ENCODE assay signal across 2 cellular contexts in genomic region chr9:105138306-105138801, GRCh38.
TF ChIP-seq lines count a peak whose summit lies in the region.

No MANE protein-coding gene starts in this region.

TF ChIP-seq in H1, 55 proteins besides CTCF, POLR2A, EP300 and RAD21 (continues in another document):
- TF ChIP-seq ATF2 (IDR thresholded peaks at IDR 0.05; ENCODE audit: low read length): peak; percentile 36; the same call in 1 of the 2 replicates
- TF ChIP-seq RFX5 (IDR thresholded peaks at IDR 0.05; ENCODE audit: borderline replicate concordance, low read depth, low read length): no peak
- peak; percentile 39; the same call in 1 of the 2 replicates for TF ChIP-seq MAFK (IDR thresholded peaks at IDR 0.05; ENCODE audit: low read depth, low read length)
- no peak for TF ChIP-seq KDM4A (IDR thresholded peaks at IDR 0.05; ENCODE audit: low read depth, low read length, severe bottlenecking)
- TF ChIP-seq YY1 (IDR thresholded peaks at IDR 0.05; ENCODE audit: low read depth, low read length): no peak
- TF ChIP-seq CHD2 (IDR thresholded peaks at IDR 0.05; ENCODE audit: low read length): no peak
- TF ChIP-seq SP1 (IDR thresholded peaks at IDR 0.05; ENCODE audit: low read depth, low read length): 0 out of 2 replicates have a peak, but pooled peaks have one; percentile 75
- peak; percentile 73; the same call in 1 of the 2 replicates for TF ChIP-seq RXRA (IDR thresholded peaks at IDR 0.05; ENCODE audit: insufficient read depth, low read depth, low read length)
- peak; percentile 35 for TF ChIP-seq ASH2L (IDR thresholded peaks at IDR 0.05; ENCODE audit: low read length)
- TF ChIP-seq MAX (IDR thresholded peaks at IDR 0.05): 0 out of 2 replicates have a peak, but pooled peaks have one; percentile 13
- peak; percentile 40 for TF ChIP-seq NANOG (IDR thresholded peaks at IDR 0.05; ENCODE audit: insufficient read depth, low read depth, low read length, poor library complexity, severe bottlenecking)
- TF ChIP-seq CHD1 (IDR thresholded peaks at IDR 0.05; ENCODE audit: low read depth, low read length): no peak
- no peak for TF ChIP-seq POLR2AphosphoS5 (IDR thresholded peaks at IDR 0.05; ENCODE audit: low read depth, low read length)
- TF ChIP-seq CREB1 (IDR thresholded peaks at IDR 0.05): 0 out of 2 replicates have a peak, but pooled peaks have one; percentile 24
- no peak for TF ChIP-seq TAF7 (optimal IDR thresholded peaks at IDR 0.05; ENCODE audit: borderline replicate concordance, low read depth, low read length)
- TF ChIP-seq SUZ12 (IDR thresholded peaks at IDR 0.05; ENCODE audit: low read length): no peak
- no peak; the same call in none of the 2 replicates for TF ChIP-seq TCF12 (IDR thresholded peaks at IDR 0.05; ENCODE audit: low read depth, low read length)
- 0 out of 2 replicates have a peak, but pooled peaks have one; percentile 21 for TF ChIP-seq SP4 (IDR thresholded peaks at IDR 0.05; ENCODE audit: low read length)
- no peak for TF ChIP-seq CBX8 (IDR thresholded peaks at IDR 0.05; ENCODE audit: borderline replicate concordance, low read depth, low read length)

TF ChIP-seq in HepG2, 621 proteins besides CTCF, POLR2A, EP300 and RAD21 (continues in another document):
- TF ChIP-seq HNF4G (IDR thresholded peaks at IDR 0.05; ENCODE audit: borderline replicate concordance, low read depth, low read length): no peak
- TF ChIP-seq HNF4G (CRISPR knock-in tag; IDR thresholded peaks at IDR 0.05; ENCODE audit: borderline replicate concordance, low read depth): no peak
- no peak for TF ChIP-seq ERF (CRISPR knock-in tag; IDR thresholded peaks at IDR 0.05)
- no peak for TF ChIP-seq MIXL1 (CRISPR knock-in tag; IDR thresholded peaks at IDR 0.05)
- no peak for TF ChIP-seq EHMT2 (IDR thresholded peaks at IDR 0.05; ENCODE audit: borderline replicate concordance, low read depth, low read length)
- TF ChIP-seq SOX13 (IDR thresholded peaks at IDR 0.05): no peak
- peak in 1 of 2 experiments; percentile 31; a peak in 2 of 4 replicates for TF ChIP-seq SOX13 (CRISPR knock-in tag; conservative IDR thresholded peaks at IDR 0.05 in 1 of 2, IDR thresholded peaks at IDR 0.05 in 1 of 2)
- TF ChIP-seq ZKSCAN8 (CRISPR knock-in tag; IDR thresholded peaks at IDR 0.05; ENCODE audit: borderline replicate concordance): no peak
- TF ChIP-seq NR2F2 (IDR thresholded peaks at IDR 0.05; ENCODE audit: borderline replicate concordance, low read depth): peak; percentile 79
- TF ChIP-seq, protein P1, sequence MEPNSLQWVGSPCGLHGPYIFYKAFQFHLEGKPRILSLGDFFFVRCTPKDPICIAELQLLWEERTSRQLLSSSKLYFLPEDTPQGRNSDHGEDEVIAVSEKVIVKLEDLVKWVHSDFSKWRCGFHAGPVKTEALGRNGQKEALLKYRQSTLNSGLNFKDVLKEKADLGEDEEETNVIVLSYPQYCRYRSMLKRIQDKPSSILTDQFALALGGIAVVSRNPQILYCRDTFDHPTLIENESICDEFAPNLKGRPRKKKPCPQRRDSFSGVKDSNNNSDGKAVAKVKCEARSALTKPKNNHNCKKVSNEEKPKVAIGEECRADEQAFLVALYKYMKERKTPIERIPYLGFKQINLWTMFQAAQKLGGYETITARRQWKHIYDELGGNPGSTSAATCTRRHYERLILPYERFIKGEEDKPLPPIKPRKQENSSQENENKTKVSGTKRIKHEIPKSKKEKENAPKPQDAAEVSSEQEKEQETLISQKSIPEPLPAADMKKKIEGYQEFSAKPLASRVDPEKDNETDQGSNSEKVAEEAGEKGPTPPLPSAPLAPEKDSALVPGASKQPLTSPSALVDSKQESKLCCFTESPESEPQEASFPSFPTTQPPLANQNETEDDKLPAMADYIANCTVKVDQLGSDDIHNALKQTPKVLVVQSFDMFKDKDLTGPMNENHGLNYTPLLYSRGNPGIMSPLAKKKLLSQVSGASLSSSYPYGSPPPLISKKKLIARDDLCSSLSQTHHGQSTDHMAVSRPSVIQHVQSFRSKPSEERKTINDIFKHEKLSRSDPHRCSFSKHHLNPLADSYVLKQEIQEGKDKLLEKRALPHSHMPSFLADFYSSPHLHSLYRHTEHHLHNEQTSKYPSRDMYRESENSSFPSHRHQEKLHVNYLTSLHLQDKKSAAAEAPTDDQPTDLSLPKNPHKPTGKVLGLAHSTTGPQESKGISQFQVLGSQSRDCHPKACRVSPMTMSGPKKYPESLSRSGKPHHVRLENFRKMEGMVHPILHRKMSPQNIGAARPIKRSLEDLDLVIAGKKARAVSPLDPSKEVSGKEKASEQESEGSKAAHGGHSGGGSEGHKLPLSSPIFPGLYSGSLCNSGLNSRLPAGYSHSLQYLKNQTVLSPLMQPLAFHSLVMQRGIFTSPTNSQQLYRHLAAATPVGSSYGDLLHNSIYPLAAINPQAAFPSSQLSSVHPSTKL (CRISPR knock-in tag; IDR thresholded peaks at IDR 0.05): peak; percentile 23; the same call in 1 of the 2 replicates
- TF ChIP-seq PPARG (CRISPR knock-in tag; conservative IDR thresholded peaks at IDR 0.05): peak; percentile 53
- no peak for TF ChIP-seq ZFAT (CRISPR knock-in tag; conservative IDR thresholded peaks at IDR 0.05)
- no peak for TF ChIP-seq ZNF709 (CRISPR knock-in tag; IDR thresholded peaks at IDR 0.05)
- no peak for TF ChIP-seq ZNF577 (CRISPR knock-in tag; IDR thresholded peaks at IDR 0.05; ENCODE audit: borderline replicate concordance, low read depth)
- 0 out of 2 replicates have a peak, but pooled peaks have one; percentile 52 for TF ChIP-seq RERE (CRISPR knock-in tag; IDR thresholded peaks at IDR 0.05; ENCODE audit: low read depth)
- no peak for TF ChIP-seq MXD3 (CRISPR knock-in tag; IDR thresholded peaks at IDR 0.05)
- TF ChIP-seq, protein P2, sequence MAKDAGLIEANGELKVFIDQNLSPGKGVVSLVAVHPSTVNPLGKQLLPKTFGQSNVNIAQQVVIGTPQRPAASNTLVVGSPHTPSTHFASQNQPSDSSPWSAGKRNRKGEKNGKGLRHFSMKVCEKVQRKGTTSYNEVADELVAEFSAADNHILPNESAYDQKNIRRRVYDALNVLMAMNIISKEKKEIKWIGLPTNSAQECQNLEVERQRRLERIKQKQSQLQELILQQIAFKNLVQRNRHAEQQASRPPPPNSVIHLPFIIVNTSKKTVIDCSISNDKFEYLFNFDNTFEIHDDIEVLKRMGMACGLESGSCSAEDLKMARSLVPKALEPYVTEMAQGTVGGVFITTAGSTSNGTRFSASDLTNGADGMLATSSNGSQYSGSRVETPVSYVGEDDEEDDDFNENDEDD (CRISPR knock-in tag; IDR thresholded peaks at IDR 0.05; ENCODE audit: borderline replicate concordance): no peak
- TF ChIP-seq ZBTB37 (CRISPR knock-in tag; IDR thresholded peaks at IDR 0.05): no peak
- TF ChIP-seq HMG20A (CRISPR knock-in tag; IDR thresholded peaks at IDR 0.05; ENCODE audit: borderline replicate concordance): peak; percentile 31; the same call in 1 of the 2 replicates
- peak; percentile 38; the same call in 1 of the 2 replicates for TF ChIP-seq GFI1 (CRISPR knock-in tag; IDR thresholded peaks at IDR 0.05; ENCODE audit: borderline replicate concordance)
- peak; percentile 39 for TF ChIP-seq FOXA3 (CRISPR knock-in tag; IDR thresholded peaks at IDR 0.05)
- TF ChIP-seq ARHGAP35 (CRISPR knock-in tag; IDR thresholded peaks at IDR 0.05; ENCODE audit: borderline replicate concordance): no peak
- no peak for TF ChIP-seq SIN3A (IDR thresholded peaks at IDR 0.05; ENCODE audit: borderline replicate concordance, low read depth, low read length)
- no peak for TF ChIP-seq NFRKB (IDR thresholded peaks at IDR 0.05)
- no peak for TF ChIP-seq ZNF20 (CRISPR knock-in tag; IDR thresholded peaks at IDR 0.05)
- peak; percentile 55 for TF ChIP-seq NR2F6 (IDR thresholded peaks at IDR 0.05)
- no peak for TF ChIP-seq NR2F6 (CRISPR knock-in tag; IDR thresholded peaks at IDR 0.05)
- TF ChIP-seq GABPB1 (CRISPR knock-in tag; IDR thresholded peaks at IDR 0.05): no peak
- TF ChIP-seq RXRB (CRISPR knock-in tag; IDR thresholded peaks at IDR 0.05; ENCODE audit: borderline replicate concordance): peak; percentile 86
- 0 out of 2 replicates have a peak, but pooled peaks have one; percentile 16 for TF ChIP-seq SP5 (CRISPR knock-in tag; IDR thresholded peaks at IDR 0.05; ENCODE audit: borderline replicate concordance, low read depth)
